Comparison of ENCODE assay signal across 1 cellular context in genomic region chr6:144155529-144155928, GRCh38.
TF ChIP-seq lines count a peak whose summit lies in the region.

No MANE protein-coding gene starts in this region.

TF ChIP-seq in HepG2, 621 proteins besides CTCF, POLR2A, EP300 and RAD21 (continued from another document):
- TF ChIP-seq KDM4B (CRISPR knock-in tag; IDR thresholded peaks at IDR 0.05) = no peak
- TF ChIP-seq RFXAP (CRISPR knock-in tag; IDR thresholded peaks at IDR 0.05; ENCODE audit: borderline replicate concordance) = no peak
- TF ChIP-seq THAP11 (CRISPR knock-in tag; IDR thresholded peaks at IDR 0.05) = no peak
